Comparison of ENCODE assay signal across 8 cellular contexts in the genomic region with DNA sequence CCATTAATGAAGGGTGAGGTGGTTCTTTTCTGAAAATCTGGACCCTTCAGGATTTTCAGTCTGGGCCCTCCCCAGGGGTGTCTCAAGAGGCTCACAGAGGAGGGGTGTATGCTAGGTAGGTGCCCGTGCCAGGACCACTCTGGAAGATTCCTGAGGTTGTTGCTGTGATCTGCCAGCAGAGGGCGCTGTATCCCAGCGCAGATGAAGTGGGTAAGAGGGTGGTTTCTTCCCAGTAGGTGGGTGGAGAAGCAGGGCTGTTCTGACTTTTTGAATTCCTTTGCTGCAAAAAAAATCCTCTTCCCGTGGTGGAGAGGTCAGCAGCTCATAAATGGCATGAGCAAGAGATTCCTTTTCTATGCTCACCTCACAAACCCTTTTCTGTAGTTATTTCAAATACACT. TPM values are rescaled to one million over a fixed set of nuclear protein-coding genes. Genes with fewer than 3 reads are reported as not detected.
DNase-seq lines count a peak whose midpoint lies in the region; ATAC-seq, FAIRE-seq and TF ChIP-seq lines count a peak whose summit lies in the region.

No MANE protein-coding gene starts in this region.

- H3K36me3 Mint-ChIP-seq in stimulated activated effector memory CD8-positive, alpha-beta T cell treated with anti-CD3 and anti-CD28 coated beads, Interleukin-12 subunit alpha, Interleukin-12 subunit beta, amount 100 ng/mL, for 72 hours: no peaks in the 10 kb centered on the region

- H3K4me1 ChIP-seq in pancreas: no peaks in the 10 kb centered on the region

- no peaks in the 10 kb centered on the region for H3K4me1 Mint-ChIP-seq in stimulated activated effector memory CD8-positive, alpha-beta T cell treated with anti-CD3 and anti-CD28 coated beads, Interleukin-12 subunit alpha, Interleukin-12 subunit beta, amount 100 ng/mL, for 72 hours

- no peak overlapping the region for H3K4me3 Mint-ChIP-seq in stimulated activated effector memory CD8-positive, alpha-beta T cell treated with anti-CD3 and anti-CD28 coated beads, Interleukin-12 subunit alpha, Interleukin-12 subunit beta, amount 100 ng/mL, for 72 hours

- H3K9me3 ChIP-seq in pancreas: no peaks in the 10 kb centered on the region

- no peaks in the 10 kb centered on the region for H3K36me3 ChIP-seq in pancreas

- FAIRE-seq in pancreas (lab: Jason Lieb, UNC): no peak

- in situ Hi-C loops in GM13977 (cut with MboI; ENCODE audit: low pct_unique_long_range_greater_than_20kb, low sequenced_read_pairs, unreplicated experiment): no loop called here

- H3K27ac ChIP-seq in pancreas: no peak overlapping the region

- H3K27ac Mint-ChIP-seq in stimulated activated effector memory CD8-positive, alpha-beta T cell treated with anti-CD3 and anti-CD28 coated beads, Interleukin-12 subunit alpha, Interleukin-12 subunit beta, amount 100 ng/mL, for 72 hours: no peak overlapping the region

- WGBS in pancreas, 2 donors: 5 to 19% methylated on average over 4 of the region's 4 CpGs

- DNase-seq in AG09319 (ENCODE audit: extremely low read depth, low read depth) (no peak), GM13977 (ENCODE audit: low spot score) (peak; percentile 60), NCI-H748 (lab: John Stamatoyannopoulos, UW; ENCODE audit: unreplicated experiment) (peak; percentile 65), fibroblast of villous mesenchyme (ENCODE audit: low read depth) (peak; percentile 22), pancreas (peak in 4 of 6 donors; percentile 2 to 72 (median 42))
- peak; percentile 52 for DNase-seq in activated T-cell treated with anti-CD3 and anti-CD28 coated beads, Interleukin-2, amount 50 U/mL, for 1 hour
- no peak for DNase-seq in stimulated activated effector memory CD8-positive, alpha-beta T cell treated with anti-CD3 and anti-CD28 coated beads, Interleukin-12 subunit alpha, Interleukin-12 subunit beta, amount 100 ng/mL, for 72 hours (ENCODE audit: low spot score in 2 of 2)

- H3K9me3 Mint-ChIP-seq in stimulated activated effector memory CD8-positive, alpha-beta T cell treated with anti-CD3 and anti-CD28 coated beads, Interleukin-12 subunit alpha, Interleukin-12 subunit beta, amount 100 ng/mL, for 72 hours: no peaks in the 10 kb centered on the region

- ATAC-seq in pancreas: peak in 3 of 4 donors; percentile 79 to 87 (median 86)
- ATAC-seq in stimulated activated effector memory CD8-positive, alpha-beta T cell treated with anti-CD3 and anti-CD28 coated beads, Interleukin-12 subunit alpha, Interleukin-12 subunit beta, amount 100 ng/mL, for 72 hours: no peak
- ATAC-seq in GM19328 (IDR thresholded peaks at IDR 0.05; ENCODE audit: unreplicated experiment): no peak

- intact Hi-C loops in pancreas (cut with DNase I): no loop called here

- no peak overlapping the region for H3K4me3 ChIP-seq in fibroblast of villous mesenchyme (ENCODE audit: low read depth, low read length)
- H3K4me3 ChIP-seq in pancreas: no peak overlapping the region

- TF ChIP-seq CTCF in AG09319 (IDR thresholded peaks at IDR 0.05; ENCODE audit: low read depth, low read length) (peak; percentile 72), GM13977 (IDR thresholded peaks at IDR 0.05; ENCODE audit: extremely low read depth, insufficient read depth, missing control alignments) (peak; percentile 72), fibroblast of villous mesenchyme (IDR thresholded peaks at IDR 0.05; ENCODE audit: insufficient read depth, low read depth, low read length) (peak; percentile 62), pancreas (IDR thresholded peaks at IDR 0.05) (peak; percentile 65 to 83 (median 78))

- peaks cover 0 to 13% (median 0%) of the 10 kb centered on the region in 4 donors for H3K27me3 ChIP-seq in pancreas

RNA-seq across cellular contexts. Expression of a gene that starts 51.1 kb away (rescaled TPM):
- total RNA-seq in fibroblast of villous mesenchyme: 5.8 and 12.5 TPM in 2 replicates
- total RNA-seq in pancreas: 1 to 10 TPM; 3.8 to 6.1 (median 4.6) TPM
- 10 to 100 TPM; 10.0 to 15.5 TPM for polyA plus RNA-seq in pancreas

Comparison
In these comparisons a context has a peak if more than half of its experiments do, and no peak if none do; other contexts are left out.
1. DNase-seq: peak in GM13977 (single experiment), NCI-H748 (single experiment), activated T-cell treated with anti-CD3 and anti-CD28 coated beads, Interleukin-2, amount 50 U/mL, for 1 hour (single experiment), fibroblast of villous mesenchyme (single experiment) and pancreas (4 of 6); none in AG09319 (single experiment) and stimulated activated effector memory CD8-positive, alpha-beta T cell treated with anti-CD3 and anti-CD28 coated beads, Interleukin-12 subunit alpha, Interleukin-12 subunit beta, amount 100 ng/mL, for 72 hours (0 of 2).
2. ATAC-seq: peak in pancreas (3 of 4); none in stimulated activated effector memory CD8-positive, alpha-beta T cell treated with anti-CD3 and anti-CD28 coated beads, Interleukin-12 subunit alpha, Interleukin-12 subunit beta, amount 100 ng/mL, for 72 hours (single experiment) and GM19328 (single experiment).
3. Peak in every context shown above with its lines, with median percentiles within 50 percentile points of each other: CTCF ChIP-seq.